Comparison of ENCODE assay signal across 5 cellular contexts in the genomic region with DNA sequence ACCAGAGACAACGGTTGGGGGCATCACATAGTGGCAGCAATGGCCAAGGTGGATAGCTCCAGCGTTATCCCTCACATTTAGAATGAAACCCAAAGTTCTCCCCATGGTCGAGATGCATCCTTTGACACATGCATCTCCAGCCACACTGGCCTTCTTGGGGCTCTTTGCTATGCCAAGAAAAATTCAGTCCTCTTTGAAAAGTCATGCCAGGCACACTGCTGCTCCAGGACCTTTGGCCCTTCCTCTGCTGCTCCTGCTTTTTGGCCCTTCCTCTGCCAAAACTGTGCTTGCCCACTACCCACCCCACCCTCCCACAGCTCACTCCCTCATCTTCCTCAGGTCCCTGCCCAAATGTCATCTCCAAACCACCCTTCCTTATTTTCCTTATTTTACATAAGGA.
"Had no signal": no experiment of that assay in that cellular context is flagged by ENCODE, and none has a peak within 500 bp of the region (broad histone marks: within the 10 kb centered on the region; RNA-seq: fewer than 3 reads in every experiment).

No MANE protein-coding gene starts in this region.

- H3K27ac Mint-ChIP-seq: IgD-negative memory B cell had no signal

- H3K4me1 Mint-ChIP-seq: IgD-negative memory B cell had no signal

- H3K4me3 Mint-ChIP-seq: IgD-negative memory B cell had no signal

- H3K27ac ChIP-seq: HL-60 had no signal

- DNase-seq: IMR-90, KBM-7 had no signal

- H3K4me3 ChIP-seq: K562 had no signal

- H3K36me3 Mint-ChIP-seq: IgD-negative memory B cell had no signal
